19 cellular contexts compared by ENCODE assay signal in genomic region chr1:118217073-118217620, GRCh38. TPM values are rescaled to one million over a fixed set of nuclear protein-coding genes. Genes with fewer than 3 reads are reported as not detected.
A peak's percentile ranks its signal among the peaks of the same experiment; 100 is the strongest.
DNase-seq lines count a peak whose midpoint lies in the region; ATAC-seq and TF ChIP-seq lines count a peak whose summit lies in the region.
"Had no signal": no experiment of that assay in that cellular context is flagged by ENCODE, and none has a peak within 500 bp of the region (broad histone marks: within the 10 kb centered on the region; RNA-seq: fewer than 3 reads in every experiment).

No MANE protein-coding gene starts in this region.

- no peak overlapping the region for H3K27ac Mint-ChIP-seq in CD14-positive monocyte
- H3K27ac Mint-ChIP-seq: T-cell had no signal

- H3K9me3 Mint-ChIP-seq in CD14-positive monocyte, result peaks cover 0 to 3% (median 0%) of the 10 kb centered on the region in 7 donors

- H3K4me1 Mint-ChIP-seq in CD14-positive monocyte, result no peaks in the 10 kb centered on the region
- H3K4me1 Mint-ChIP-seq: T-cell had no signal

- H3K27me3 Mint-ChIP-seq in CD14-positive monocyte (ENCODE audit: low read depth in 3 of 3), result no peaks in the 10 kb centered on the region

- intact Hi-C loops in sciatic nerve (cut with DNase I) (no loop called here), CD14-positive monocyte (cut with micrococcal nuclease) (no loop called here)

- no peak overlapping the region for H3K4me3 Mint-ChIP-seq in CD14-positive monocyte
- H3K4me3 Mint-ChIP-seq: T-cell had no signal

- H3K36me3 Mint-ChIP-seq in CD14-positive monocyte, result no peaks in the 10 kb centered on the region
- H3K36me3 Mint-ChIP-seq: T-cell had no signal

- TF ChIP-seq CTCF in CD14-positive monocyte (IDR thresholded peaks at IDR 0.05), result no peak

- ATAC-seq in sciatic nerve, result peak; percentile 96
- ATAC-seq: A549, T-cell had no signal

- peak; percentile 13 for DNase-seq in NCI-H748 treated with DMSO at 0.1 percent for 48 hours (lab: John Stamatoyannopoulos, UW)
- DNase-seq in NCI-H748 (lab: John Stamatoyannopoulos, UW; ENCODE audit: unreplicated experiment), result no peak
- peak; percentile 37 for DNase-seq in NCI-H69 (lab: John Stamatoyannopoulos, UW)
- DNase-seq in foreskin melanocyte, result peak; percentile 15
- DNase-seq in sciatic nerve (ENCODE audit: low spot score), result no peak
- DNase-seq in CD14-positive monocyte (ENCODE audit: low spot score), result no peak
- no peak for DNase-seq in DMS114 treated with DMSO at 0.1 percent for 48 hours (lab: John Stamatoyannopoulos, UW; ENCODE audit: unreplicated experiment)
- no peak for DNase-seq in activated gamma-delta T cell treated with Interleukin-2 at 50 U/mL for 16 hours
- DNase-seq: AML-193, Caco-2, MG63, NCI-H1105, NCI-H187, NCI-H345, Peyer's patch, Right ventricle myocardium superior, SK-N-SH, T-cell had no signal

RNA-seq across cellular contexts. Expression of gene SPAG17, which starts 32.1 kb away (rescaled TPM):
- 0.89 TPM for total RNA-seq in sciatic nerve
- under 1 TPM; 0.26 to 0.87 TPM for polyA plus RNA-seq in CD14-positive monocyte
- total RNA-seq: Caco-2, Peyer's patch, Right ventricle myocardium superior, T-cell had no signal
- polyA plus RNA-seq: SK-N-SH had no signal

Comparison
In these comparisons a context has a peak if more than half of its experiments do, and no peak if none do; other contexts are left out.
1. DNase-seq: peak in NCI-H748 treated with DMSO at 0.1 percent for 48 hours (single experiment), NCI-H69 (single experiment) and foreskin melanocyte (single experiment); none in NCI-H748 (single experiment), sciatic nerve (single experiment), CD14-positive monocyte (single experiment), DMS114 treated with DMSO at 0.1 percent for 48 hours (single experiment) and activated gamma-delta T cell treated with Interleukin-2 at 50 U/mL for 16 hours (single experiment).